ENCODE assay signal across 23 cellular contexts in the genomic region with DNA sequence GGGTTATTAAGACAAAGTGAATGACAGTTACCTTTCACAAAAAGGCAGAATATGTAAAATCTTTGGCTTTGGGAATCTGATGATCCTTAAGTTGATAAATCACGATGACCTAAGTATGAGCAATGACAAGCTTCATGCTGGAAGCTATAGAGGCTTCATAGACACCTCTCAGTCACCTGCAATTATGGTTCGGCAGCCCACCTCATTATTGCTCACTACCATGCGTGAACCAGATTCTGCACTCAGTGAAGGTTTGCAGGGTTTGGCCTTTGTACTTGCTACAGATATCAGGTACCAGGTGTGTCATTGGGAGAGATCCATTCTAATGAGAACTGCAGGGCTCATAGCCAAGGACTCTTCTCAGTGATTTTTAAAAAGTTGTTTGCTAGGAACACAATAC.
DNase-seq lines count a peak whose midpoint lies in the region; ATAC-seq and TF ChIP-seq lines count a peak whose summit lies in the region.
"Had no signal": no experiment of that assay in that cellular context is flagged by ENCODE, and none has a peak within 500 bp of the region (broad histone marks: within the 10 kb centered on the region; RNA-seq: fewer than 3 reads in every experiment).

No MANE protein-coding gene starts in this region.

- TF ChIP-seq CTCF in RWPE1 (conservative IDR thresholded peaks at IDR 0.05; ENCODE audit: low read depth) = no peak
- TF ChIP-seq CTCF in foreskin keratinocyte (conservative IDR thresholded peaks at IDR 0.05) = no peak
- TF ChIP-seq CTCF in tibial artery (IDR thresholded peaks at IDR 0.05) = no peak

- H3K9me3 ChIP-seq in tibial artery = peaks cover 0 to 7% (median 5%) of the 10 kb centered on the region in 3 donors
- H3K9me3 ChIP-seq: A549, BE2C had no signal

- H3K4me1 ChIP-seq in foreskin keratinocyte = peaks cover 5% of the 10 kb centered on the region
- no peaks in the 10 kb centered on the region for H3K4me1 ChIP-seq in tibial artery
- H3K4me1 ChIP-seq: A549; BE2C; BLaER1 treated with 17β-estradiol and CSF1 and Interleukin-3, amounts not matched to agents 10 nM and 100 nM had no signal

- intact Hi-C loops in tibial artery (cut with DNase I; ENCODE audit: low total_unique reads) = no loop called here

- POLR2A ChIA-PET in RWPE1 (lab: Yijun Ruan, JAX; ENCODE audit: low non-redundant PET) = no interaction called here

- ATAC-seq in foreskin keratinocyte = peak; percentile 99
- ATAC-seq in GM21360 (IDR thresholded peaks at IDR 0.05; ENCODE audit: unreplicated experiment) = no peak
- no peak for ATAC-seq in HG02852 (IDR thresholded peaks at IDR 0.05; ENCODE audit: unreplicated experiment)
- ATAC-seq: A549 had no signal

- H3K36me3 ChIP-seq in tibial artery = no peaks in the 10 kb centered on the region
- H3K36me3 ChIP-seq: BE2C; BLaER1 treated with 17β-estradiol and CSF1 and Interleukin-3, amounts not matched to agents 10 nM and 100 nM had no signal

- H3K4me3 ChIP-seq in tibial artery = no peak overlapping the region
- H3K4me3 ChIP-seq: A549; BLaER1 treated with 17β-estradiol and CSF1 and Interleukin-3, amounts not matched to agents 10 nM and 100 nM; GM23248 had no signal

- peak; percentile 0 for DNase-seq in NCI-H345 (lab: John Stamatoyannopoulos, UW)
- DNase-seq in NCI-H345 treated with DMSO at 0.1 percent for 48 hours (lab: John Stamatoyannopoulos, UW; ENCODE audit: unreplicated experiment) = no peak
- peak; percentile 15 for DNase-seq in ELR (ENCODE audit: low read depth)
- DNase-seq in RWPE1 (ENCODE audit: low spot score) = peak; percentile 3
- DNase-seq in foreskin keratinocyte = peak; percentile 25 to 70
- DNase-seq in tibial artery = no peak
- DNase-seq: 8988T; ACHN; AML-193; BE2C; CD4-positive, alpha-beta T cell; CD8-positive, alpha-beta memory T cell; DMS 273 treated with DMSO at 0.1 percent for 48 hours; DMS79; EL; GF-D8; GM23248; H7; HCEC 1CT had no signal

- H3K27ac ChIP-seq in RWPE1 = no peak overlapping the region
- no peak overlapping the region for H3K27ac ChIP-seq in foreskin keratinocyte
- no peak overlapping the region for H3K27ac ChIP-seq in tibial artery
- H3K27ac ChIP-seq: A549; BLaER1 treated with 17β-estradiol and CSF1 and Interleukin-3, amounts not matched to agents 10 nM and 100 nM; GM23248 had no signal

- H3K27me3 ChIP-seq in foreskin keratinocyte = no peaks in the 10 kb centered on the region
- no peaks in the 10 kb centered on the region for H3K27me3 ChIP-seq in tibial artery
- H3K27me3 ChIP-seq: BE2C; BLaER1 treated with 17β-estradiol and CSF1 and Interleukin-3, amounts not matched to agents 10 nM and 100 nM had no signal

- CTCF ChIA-PET in RWPE1 (lab: Yijun Ruan, JAX) = interaction anchor here (0.5 kb wide), 1 partner anchor 517 kb away, joined by 4 read pairs; no protein-coding TSS in a partner anchor

Comparison
In these comparisons a context has a peak if more than half of its experiments do, and no peak if none do; other contexts are left out.
1. DNase-seq: peak in NCI-H345 (single experiment), ELR (single experiment), RWPE1 (single experiment) and foreskin keratinocyte (2 of 2); none in NCI-H345 treated with DMSO at 0.1 percent for 48 hours (single experiment) and tibial artery (0 of 2).